1 cellular context compared by ENCODE assay signal in genomic region chr6:106732541-106732940, GRCh38.
TF ChIP-seq lines count a peak whose summit lies in the region.

No MANE protein-coding gene starts in this region.

TF ChIP-seq in HepG2, 621 proteins besides CTCF, POLR2A, EP300 and RAD21 (continued from another document):
- TF ChIP-seq, protein P1, sequence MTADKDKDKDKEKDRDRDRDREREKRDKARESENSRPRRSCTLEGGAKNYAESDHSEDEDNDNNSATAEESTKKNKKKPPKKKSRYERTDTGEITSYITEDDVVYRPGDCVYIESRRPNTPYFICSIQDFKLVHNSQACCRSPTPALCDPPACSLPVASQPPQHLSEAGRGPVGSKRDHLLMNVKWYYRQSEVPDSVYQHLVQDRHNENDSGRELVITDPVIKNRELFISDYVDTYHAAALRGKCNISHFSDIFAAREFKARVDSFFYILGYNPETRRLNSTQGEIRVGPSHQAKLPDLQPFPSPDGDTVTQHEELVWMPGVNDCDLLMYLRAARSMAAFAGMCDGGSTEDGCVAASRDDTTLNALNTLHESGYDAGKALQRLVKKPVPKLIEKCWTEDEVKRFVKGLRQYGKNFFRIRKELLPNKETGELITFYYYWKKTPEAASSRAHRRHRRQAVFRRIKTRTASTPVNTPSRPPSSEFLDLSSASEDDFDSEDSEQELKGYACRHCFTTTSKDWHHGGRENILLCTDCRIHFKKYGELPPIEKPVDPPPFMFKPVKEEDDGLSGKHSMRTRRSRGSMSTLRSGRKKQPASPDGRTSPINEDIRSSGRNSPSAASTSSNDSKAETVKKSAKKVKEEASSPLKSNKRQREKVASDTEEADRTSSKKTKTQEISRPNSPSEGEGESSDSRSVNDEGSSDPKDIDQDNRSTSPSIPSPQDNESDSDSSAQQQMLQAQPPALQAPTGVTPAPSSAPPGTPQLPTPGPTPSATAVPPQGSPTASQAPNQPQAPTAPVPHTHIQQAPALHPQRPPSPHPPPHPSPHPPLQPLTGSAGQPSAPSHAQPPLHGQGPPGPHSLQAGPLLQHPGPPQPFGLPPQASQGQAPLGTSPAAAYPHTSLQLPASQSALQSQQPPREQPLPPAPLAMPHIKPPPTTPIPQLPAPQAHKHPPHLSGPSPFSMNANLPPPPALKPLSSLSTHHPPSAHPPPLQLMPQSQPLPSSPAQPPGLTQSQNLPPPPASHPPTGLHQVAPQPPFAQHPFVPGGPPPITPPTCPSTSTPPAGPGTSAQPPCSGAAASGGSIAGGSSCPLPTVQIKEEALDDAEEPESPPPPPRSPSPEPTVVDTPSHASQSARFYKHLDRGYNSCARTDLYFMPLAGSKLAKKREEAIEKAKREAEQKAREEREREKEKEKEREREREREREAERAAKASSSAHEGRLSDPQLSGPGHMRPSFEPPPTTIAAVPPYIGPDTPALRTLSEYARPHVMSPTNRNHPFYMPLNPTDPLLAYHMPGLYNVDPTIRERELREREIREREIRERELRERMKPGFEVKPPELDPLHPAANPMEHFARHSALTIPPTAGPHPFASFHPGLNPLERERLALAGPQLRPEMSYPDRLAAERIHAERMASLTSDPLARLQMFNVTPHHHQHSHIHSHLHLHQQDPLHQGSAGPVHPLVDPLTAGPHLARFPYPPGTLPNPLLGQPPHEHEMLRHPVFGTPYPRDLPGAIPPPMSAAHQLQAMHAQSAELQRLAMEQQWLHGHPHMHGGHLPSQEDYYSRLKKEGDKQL (CRISPR knock-in tag; IDR thresholded peaks at IDR 0.05; ENCODE audit: low read depth): no peak
- TF ChIP-seq ZSCAN29 (CRISPR knock-in tag; conservative IDR thresholded peaks at IDR 0.05) (no peak), ZNF83 (CRISPR knock-in tag; IDR thresholded peaks at IDR 0.05; ENCODE audit: borderline replicate concordance) (no peak), HNRNPL (IDR thresholded peaks at IDR 0.05; ENCODE audit: low read depth, low read length) (no peak), FIP1L1 (IDR thresholded peaks at IDR 0.05; ENCODE audit: borderline replicate concordance, insufficient read depth, low read depth, low read length) (no peak), ZNF670 (CRISPR knock-in tag; IDR thresholded peaks at IDR 0.05; ENCODE audit: borderline replicate concordance) (no peak), HBP1 (CRISPR knock-in tag; IDR thresholded peaks at IDR 0.05; ENCODE audit: low read depth) (no peak), SUZ12 (IDR thresholded peaks at IDR 0.05; ENCODE audit: low read depth, low read length) (no peak), ZNF207 (IDR thresholded peaks at IDR 0.05; ENCODE audit: borderline replicate concordance) (no peak), NR3C1 (CRISPR knock-in tag; IDR thresholded peaks at IDR 0.05) (no peak), SYNCRIP (IDR thresholded peaks at IDR 0.05; ENCODE audit: insufficient read depth, low read depth, low read length) (no peak), TBX3 (IDR thresholded peaks at IDR 0.05; ENCODE audit: borderline replicate concordance) (no peak), HOXA9 (CRISPR knock-in tag; IDR thresholded peaks at IDR 0.05; ENCODE audit: borderline replicate concordance) (no peak)
- TF ChIP-seq, protein P2, sequence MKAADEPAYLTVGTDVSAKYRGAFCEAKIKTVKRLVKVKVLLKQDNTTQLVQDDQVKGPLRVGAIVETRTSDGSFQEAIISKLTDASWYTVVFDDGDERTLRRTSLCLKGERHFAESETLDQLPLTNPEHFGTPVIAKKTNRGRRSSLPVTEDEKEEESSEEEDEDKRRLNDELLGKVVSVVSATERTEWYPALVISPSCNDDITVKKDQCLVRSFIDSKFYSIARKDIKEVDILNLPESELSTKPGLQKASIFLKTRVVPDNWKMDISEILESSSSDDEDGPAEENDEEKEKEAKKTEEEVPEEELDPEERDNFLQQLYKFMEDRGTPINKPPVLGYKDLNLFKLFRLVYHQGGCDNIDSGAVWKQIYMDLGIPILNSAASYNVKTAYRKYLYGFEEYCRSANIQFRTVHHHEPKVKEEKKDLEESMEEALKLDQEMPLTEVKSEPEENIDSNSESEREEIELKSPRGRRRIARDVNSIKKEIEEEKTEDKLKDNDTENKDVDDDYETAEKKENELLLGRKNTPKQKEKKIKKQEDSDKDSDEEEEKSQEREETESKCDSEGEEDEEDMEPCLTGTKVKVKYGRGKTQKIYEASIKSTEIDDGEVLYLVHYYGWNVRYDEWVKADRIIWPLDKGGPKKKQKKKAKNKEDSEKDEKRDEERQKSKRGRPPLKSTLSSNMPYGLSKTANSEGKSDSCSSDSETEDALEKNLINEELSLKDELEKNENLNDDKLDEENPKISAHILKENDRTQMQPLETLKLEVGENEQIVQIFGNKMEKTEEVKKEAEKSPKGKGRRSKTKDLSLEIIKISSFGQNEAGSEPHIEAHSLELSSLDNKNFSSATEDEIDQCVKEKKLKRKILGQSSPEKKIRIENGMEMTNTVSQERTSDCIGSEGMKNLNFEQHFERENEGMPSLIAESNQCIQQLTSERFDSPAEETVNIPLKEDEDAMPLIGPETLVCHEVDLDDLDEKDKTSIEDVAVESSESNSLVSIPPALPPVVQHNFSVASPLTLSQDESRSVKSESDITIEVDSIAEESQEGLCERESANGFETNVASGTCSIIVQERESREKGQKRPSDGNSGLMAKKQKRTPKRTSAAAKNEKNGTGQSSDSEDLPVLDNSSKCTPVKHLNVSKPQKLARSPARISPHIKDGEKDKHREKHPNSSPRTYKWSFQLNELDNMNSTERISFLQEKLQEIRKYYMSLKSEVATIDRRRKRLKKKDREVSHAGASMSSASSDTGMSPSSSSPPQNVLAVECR (CRISPR knock-in tag; IDR thresholded peaks at IDR 0.05; ENCODE audit: borderline replicate concordance): no peak
